28 cellular contexts compared by ENCODE assay signal in the genomic region with DNA sequence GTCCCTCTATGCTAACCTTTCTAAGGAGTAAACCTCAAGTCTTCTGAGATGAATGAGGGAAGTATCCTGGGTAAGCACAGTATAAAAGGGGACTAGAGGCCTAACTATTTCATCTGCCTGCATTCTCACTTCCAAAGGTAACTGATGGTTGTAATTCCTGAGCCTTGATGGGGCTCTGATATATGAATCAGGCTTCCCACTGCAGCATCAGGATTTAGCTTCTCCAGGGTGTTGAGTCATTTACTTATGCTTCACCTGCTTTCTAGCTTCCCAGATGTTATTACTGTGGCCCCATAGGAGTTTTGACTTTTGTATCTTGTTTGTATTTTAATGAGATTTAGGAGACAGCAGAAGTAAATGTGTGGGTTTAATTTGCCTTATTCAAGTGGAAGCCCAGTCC.
"Had no signal": no experiment of that assay in that cellular context is flagged by ENCODE, and none has a peak within 500 bp of the region (broad histone marks: within the 10 kb centered on the region; RNA-seq: fewer than 3 reads in every experiment).

No MANE protein-coding gene starts in this region.

- H3K27ac ChIP-seq: neural progenitor cell, ovary, parathyroid adenoma, psoas muscle, right lobe of liver, sigmoid colon, stomach, thoracic aorta, thyroid gland, tibial nerve, upper lobe of left lung, uterus had no signal

- H3K9ac ChIP-seq: neural progenitor cell, parathyroid adenoma had no signal

- H3K9me3 Mint-ChIP-seq: neural progenitor cell; stimulated activated naive CD8-positive, alpha-beta T cell treated with anti-CD3 and anti-CD28 coated beads, Interleukin-15, Interleukin-2, amounts not matched to agents 100 ng/mL and 50 ng/mL, for 24 hours had no signal

- H3K4me3 ChIP-seq: neural progenitor cell, ovary, psoas muscle, right lobe of liver, sigmoid colon, stomach, thoracic aorta, thyroid gland, tibial nerve, upper lobe of left lung, uterus had no signal

- H3K4me2 ChIP-seq: neural progenitor cell had no signal

- H3K27me3 ChIP-seq: neural progenitor cell, ovary, right lobe of liver, sigmoid colon, stomach, thyroid gland, tibial nerve, upper lobe of left lung, uterus had no signal

- H3K36me3 ChIP-seq: neural progenitor cell, ovary, right lobe of liver, sigmoid colon, stomach, thoracic aorta, thyroid gland, tibial nerve, upper lobe of left lung, uterus had no signal

- H2AFZ ChIP-seq: neural progenitor cell, parathyroid adenoma had no signal

- H3K4me1 Mint-ChIP-seq: natural killer cell; neural progenitor cell; stimulated activated effector memory CD8-positive, alpha-beta T cell treated with anti-CD3 and anti-CD28 coated beads, Interleukin-12 subunit alpha, Interleukin-12 subunit beta, amount 100 ng/mL, for 72 hours; stimulated activated naive B cell treated with anti-CD40 and anti-IgM and Interleukin-4, amounts not matched to agents 10 μg/mL and 1 μg/mL and 100 μg/mL, for 72 hours had no signal

- H3K4me1 ChIP-seq: neural progenitor cell, psoas muscle, thyroid gland, upper lobe of left lung, uterus had no signal

- DNase-seq: natural killer cell; occipital lobe; ovary; posterior cingulate gyrus; psoas muscle; right cardiac atrium; right lobe of liver; sigmoid colon; small intestine; stimulated activated CD4-positive, alpha-beta T cell treated with anti-CD3 and anti-CD28 coated beads, Interleukin-15, amount 100 ng/mL, for 24 hours; stimulated activated CD4-positive, alpha-beta T cell treated with anti-CD3 and anti-CD28 coated beads, Interleukin-2, amount 100 ng/mL, for 24 hours; stimulated activated CD4-positive, alpha-beta T cell treated with anti-CD3 and anti-CD28 coated beads, Interleukin-2, amount 100 ng/mL, for 48 hours; stimulated activated CD4-positive, alpha-beta T cell treated with anti-CD3 and anti-CD28 coated beads, Interleukin-4, amount 100 ng/mL, for 24 hours; stimulated activated naive B cell treated with anti-CD40 and anti-IgM and Interleukin-4, amounts not matched to agents 10 μg/mL and 1 μg/mL and 100 μg/mL, for 72 hours; stimulated activated naive CD4-positive, alpha-beta T cell treated with Interleukin-2 at 50 U/mL for 16 hours; stomach; thyroid gland; trophoblast cell; upper lobe of left lung; uterus had no signal

- H3K27me3 Mint-ChIP-seq: progenitor cell of endocrine pancreas had no signal

- FAIRE-seq: small intestine had no signal

- H3K27ac Mint-ChIP-seq: natural killer cell; nephron; neural progenitor cell; progenitor cell of endocrine pancreas; stimulated activated effector memory CD8-positive, alpha-beta T cell treated with anti-CD3 and anti-CD28 coated beads, Interleukin-12 subunit alpha, Interleukin-12 subunit beta, amount 100 ng/mL, for 72 hours; stimulated activated naive B cell treated with anti-CD40 and anti-IgM and Interleukin-4, amounts not matched to agents 10 μg/mL and 1 μg/mL and 100 μg/mL, for 72 hours; stimulated activated naive CD8-positive, alpha-beta T cell treated with anti-CD3 and anti-CD28 coated beads, Interleukin-15, Interleukin-2, amounts not matched to agents 100 ng/mL and 50 ng/mL, for 24 hours had no signal

- H3K9me3 ChIP-seq: ovary, right lobe of liver, thoracic aorta, thyroid gland, uterus had no signal

- H3K79me2 ChIP-seq: parathyroid adenoma had no signal

- H3K36me3 Mint-ChIP-seq: natural killer cell; neural progenitor cell; stimulated activated effector memory CD8-positive, alpha-beta T cell treated with anti-CD3 and anti-CD28 coated beads, Interleukin-12 subunit alpha, Interleukin-12 subunit beta, amount 100 ng/mL, for 72 hours; stimulated activated naive B cell treated with anti-CD40 and anti-IgM and Interleukin-4, amounts not matched to agents 10 μg/mL and 1 μg/mL and 100 μg/mL, for 72 hours had no signal

- ATAC-seq: natural killer cell; psoas muscle; right cardiac atrium; right lobe of liver; stimulated activated effector memory CD8-positive, alpha-beta T cell treated with anti-CD3 and anti-CD28 coated beads, Interleukin-12 subunit alpha, Interleukin-12 subunit beta, amount 100 ng/mL, for 72 hours; stimulated activated naive B cell treated with anti-CD40 and anti-IgM and Interleukin-4, amounts not matched to agents 10 μg/mL and 1 μg/mL and 100 μg/mL, for 72 hours had no signal

- H3K4me3 Mint-ChIP-seq: natural killer cell; nephron; neural progenitor cell; stimulated activated effector memory CD8-positive, alpha-beta T cell treated with anti-CD3 and anti-CD28 coated beads, Interleukin-12 subunit alpha, Interleukin-12 subunit beta, amount 100 ng/mL, for 72 hours; stimulated activated naive B cell treated with anti-CD40 and anti-IgM and Interleukin-4, amounts not matched to agents 10 μg/mL and 1 μg/mL and 100 μg/mL, for 72 hours; stimulated activated naive CD8-positive, alpha-beta T cell treated with anti-CD3 and anti-CD28 coated beads, Interleukin-15, Interleukin-2, amounts not matched to agents 100 ng/mL and 50 ng/mL, for 24 hours had no signal
